ENCODE assay signal across 21 cellular contexts in the genomic region with DNA sequence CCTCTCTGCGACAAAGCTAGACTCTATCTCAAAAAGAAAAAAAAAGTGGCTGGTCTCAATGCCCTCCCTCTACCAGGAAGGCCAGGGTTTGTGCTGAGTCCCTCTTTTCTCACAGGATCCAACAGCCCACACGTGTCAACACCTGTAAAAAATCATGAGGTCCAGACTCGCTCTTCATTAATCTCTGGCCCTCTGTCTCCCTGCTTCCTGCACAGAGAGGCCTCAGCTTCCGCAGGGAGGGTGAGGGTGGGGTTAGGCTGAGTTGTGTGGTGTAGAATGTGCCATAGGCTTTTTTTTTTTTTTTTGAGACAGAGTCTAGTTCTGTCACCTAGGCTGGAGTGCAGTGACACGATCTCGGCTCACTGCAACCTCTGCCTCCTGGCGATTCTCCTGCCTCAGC. TPM values are rescaled to one million over a fixed set of nuclear protein-coding genes. Genes with fewer than 3 reads are reported as not detected.
"Had no signal": no experiment of that assay in that cellular context is flagged by ENCODE, and none has a peak within 500 bp of the region (broad histone marks: within the 10 kb centered on the region; RNA-seq: fewer than 3 reads in every experiment).

No MANE protein-coding gene starts in this region.

- H3K9me3 ChIP-seq: esophagus muscularis mucosa, prostate gland, tibial nerve had no signal

- H3K27ac ChIP-seq: esophagus muscularis mucosa, prostate gland, skin epidermis, tibial nerve had no signal

- DNase-seq: activated CD4-positive, alpha-beta memory T cell treated with anti-CD3 and anti-CD28 coated beads for 36 hours; activated CD4-positive, alpha-beta T cell treated with anti-CD3 and anti-CD28 coated beads for 36 hours; activated effector memory CD4-positive, alpha-beta T cell treated with Interleukin-2 at 50 U/mL for 16 hours; activated naive CD4-positive, alpha-beta T cell treated with anti-CD3 and anti-CD28 coated beads, Interleukin-2, amount 50 U/mL, for 16 hours; activated T-cell treated with anti-CD3 and anti-CD28 coated beads, Interleukin-2, amount 50 U/mL, for 4 hours; amniotic stem cell; hippocampal formation; left ventricle myocardium superior; mesenchymal stem cell; occipital lobe; right cardiac atrium; stimulated activated CD4-positive, alpha-beta T cell treated with anti-CD3 and anti-CD28 coated beads, Interleukin-15, amount 100 ng/mL, for 24 hours; stimulated activated CD4-positive, alpha-beta T cell treated with anti-CD3 and anti-CD28 coated beads, Interleukin-4, amount 100 ng/mL, for 24 hours; stimulated activated naive CD4-positive, alpha-beta T cell treated with Interleukin-2 at 50 U/mL for 16 hours; substantia nigra had no signal

- ATAC-seq: activated CD4-positive, alpha-beta T cell treated with anti-CD3 and anti-CD28 coated beads for 36 hours; activated T-cell treated with anti-CD3 and anti-CD28 coated beads, Interleukin-2, amount 50 U/mL, for 4 hours; left ventricle myocardium superior; right cardiac atrium had no signal

- H3K4me3 ChIP-seq: esophagus muscularis mucosa, prostate gland, skin epidermis, tibial nerve had no signal

RNA-seq across cellular contexts. Expression of gene CFAP73, which starts 6.1 kb away (rescaled TPM):
- total RNA-seq: cardiac septum, esophagus muscularis mucosa, glomerular endothelial cell, left ventricle myocardium superior, right cardiac atrium, tibial nerve had no signal

RNA-seq across cellular contexts. Expression of gene RASAL1, which starts 20.1 kb away (rescaled TPM):
- total RNA-seq: cardiac septum, glomerular endothelial cell, left ventricle myocardium superior, right cardiac atrium had no signal
